24 cellular contexts compared by ENCODE assay signal in genomic region chr3:58158427-58159153, GRCh38. TPM values are rescaled to one million over a fixed set of nuclear protein-coding genes. Genes with fewer than 3 reads are reported as not detected.
DNase-seq lines count a peak whose midpoint lies in the region; ATAC-seq, FAIRE-seq and TF ChIP-seq lines count a peak whose summit lies in the region.
"Had no signal": no experiment of that assay in that cellular context is flagged by ENCODE, and none has a peak within 500 bp of the region (broad histone marks: within the 10 kb centered on the region; RNA-seq: fewer than 3 reads in every experiment).

No MANE protein-coding gene starts in this region.

- no peaks in the 10 kb centered on the region for H3K27me3 Mint-ChIP-seq in astrocyte (ENCODE audit: low read depth, unreplicated experiment)
- H3K27me3 Mint-ChIP-seq: CD4-positive, CD25-positive, alpha-beta regulatory T cell had no signal

- peaks cover 100% of the 10 kb centered on the region for H3K36me3 ChIP-seq in RWPE2 (ENCODE audit: low read depth)
- H3K36me3 ChIP-seq in astrocyte (ENCODE audit: insufficient read depth, low read length), result peaks cover 65% of the 10 kb centered on the region
- peaks cover 8% of the 10 kb centered on the region for H3K36me3 ChIP-seq in hepatocyte (replicated peaks; ENCODE audit: insufficient read depth, low read depth)
- peaks cover 7 to 23% of the 10 kb centered on the region in 2 donors for H3K36me3 ChIP-seq in thyroid gland

- no peak overlapping the region for H3K9ac ChIP-seq in astrocyte (ENCODE audit: low read length)

- H3K4me3 Mint-ChIP-seq in astrocyte (ENCODE audit: unreplicated experiment), result no peak overlapping the region
- H3K4me3 Mint-ChIP-seq: CD4-positive, CD25-positive, alpha-beta regulatory T cell; GM23338 had no signal

- intact Hi-C loops in thyroid gland (cut with DNase I), result loop anchor here (5.0 kb wide), 1 partner anchor 36 kb away; no protein-coding TSS in a partner anchor

- H3K79me2 ChIP-seq in astrocyte (ENCODE audit: insufficient read depth, low read length), result no peaks in the 10 kb centered on the region
- no peaks in the 10 kb centered on the region for H3K79me2 ChIP-seq in hepatocyte

- H3K4me3 ChIP-seq in RWPE2 (ENCODE audit: severe bottlenecking), result no peak overlapping the region
- H3K4me3 ChIP-seq in astrocyte (ENCODE audit: insufficient read depth, low read depth, low read length), result no peak overlapping the region
- H3K4me3 ChIP-seq in hepatocyte, result no peak overlapping the region
- no peak overlapping the region for H3K4me3 ChIP-seq in thyroid gland (replicated peaks in 1 of 3)
- H3K4me3 ChIP-seq: GM23338 had no signal

- WGBS in hepatocyte (ENCODE audit: low lambda C conversion rate, missing lambda C conversion rate), result 89% methylated on average over 7 of the region's 7 CpGs
- WGBS in thyroid gland, 2 donors, result 89 to 90% methylated on average over 7 of the region's 7 CpGs

- peak in 1 of 2 donors; percentile 6 for TF ChIP-seq POLR2A in thyroid gland (IDR thresholded peaks at IDR 0.05)

- peaks cover 28% of the 10 kb centered on the region for H3K4me1 ChIP-seq in RWPE2 (ENCODE audit: insufficient read depth, poor library complexity, severe bottlenecking)
- H3K4me1 ChIP-seq in astrocyte (ENCODE audit: insufficient read depth, low read length), result peaks cover 13% of the 10 kb centered on the region
- peaks cover 16% of the 10 kb centered on the region for H3K4me1 ChIP-seq in hepatocyte (ENCODE audit: insufficient read depth)
- peaks cover 31 to 34% of the 10 kb centered on the region in 2 donors for H3K4me1 ChIP-seq in thyroid gland

- no peaks in the 10 kb centered on the region for H3K9me2 ChIP-seq in hepatocyte (replicated peaks; ENCODE audit: insufficient read depth)

- H4K20me1 ChIP-seq in astrocyte (ENCODE audit: insufficient read depth, low read length), result peaks cover 18% of the 10 kb centered on the region
- no peaks in the 10 kb centered on the region for H4K20me1 ChIP-seq in hepatocyte (ENCODE audit: insufficient read depth, poor library complexity, severe bottlenecking)

- peaks cover 8% of the 10 kb centered on the region for H3K4me1 Mint-ChIP-seq in astrocyte (ENCODE audit: low read depth, unreplicated experiment)
- H3K4me1 Mint-ChIP-seq: CD4-positive, CD25-positive, alpha-beta regulatory T cell; GM23338 had no signal

- H3K4me2 ChIP-seq in astrocyte (ENCODE audit: low read length), result no peak overlapping the region
- H3K4me2 ChIP-seq in hepatocyte, result peak overlapping the region; percentile 32
- H3K4me2 ChIP-seq: GM23338 had no signal

- ATAC-seq in RWPE2 (ENCODE audit: low read depth) (no peak), GM19324 (IDR thresholded peaks at IDR 0.05; ENCODE audit: low FRiP score, unreplicated experiment) (no peak), HG02970 (IDR thresholded peaks at IDR 0.05; ENCODE audit: low FRiP score, unreplicated experiment) (no peak)
- ATAC-seq: GM23338 had no signal

- H3K27me3 ChIP-seq in RWPE2 (ENCODE audit: insufficient read depth, poor library complexity, severe bottlenecking) (no peaks in the 10 kb centered on the region), astrocyte (ENCODE audit: insufficient read depth, low read length) (no peaks in the 10 kb centered on the region), hepatocyte (no peaks in the 10 kb centered on the region), thyroid gland (no peaks in the 10 kb centered on the region)

- H3K9me3 ChIP-seq in RWPE2 (ENCODE audit: severe bottlenecking), result no peaks in the 10 kb centered on the region
- H3K9me3 ChIP-seq in astrocyte (ENCODE audit: insufficient read depth, low read depth, low read length), result no peaks in the 10 kb centered on the region
- H3K9me3 ChIP-seq in hepatocyte (ENCODE audit: low read depth), result no peaks in the 10 kb centered on the region
- H3K9me3 ChIP-seq in thyroid gland, result no peaks in the 10 kb centered on the region

- peaks cover 43% of the 10 kb centered on the region for H3K36me3 Mint-ChIP-seq in astrocyte (ENCODE audit: low read depth, unreplicated experiment)

- H3K9me3 Mint-ChIP-seq in astrocyte (ENCODE audit: unreplicated experiment), result no peaks in the 10 kb centered on the region
- H3K9me3 Mint-ChIP-seq: CD4-positive, CD25-positive, alpha-beta regulatory T cell; GM23338 had no signal

- FAIRE-seq in astrocyte (lab: Jason Lieb, UNC), result no peak
- FAIRE-seq: GM12891 had no signal

- no peak overlapping the region for H2AFZ ChIP-seq in astrocyte (ENCODE audit: low read depth, low read length)
- H2AFZ ChIP-seq in hepatocyte, result no peak overlapping the region
- H2AFZ ChIP-seq: GM23338 had no signal

- no peak for DNase-seq in RWPE2 (ENCODE audit: low spot score)
- DNase-seq in astrocyte (ENCODE audit: low read depth), result no peak
- no peak for DNase-seq in hepatocyte (ENCODE audit: low spot score)
- DNase-seq in thyroid gland, result no peak
- DNase-seq in AG20443 (ENCODE audit: low spot score), result no peak
- DNase-seq: CD4-positive, CD25-positive, alpha-beta regulatory T cell; COR-L47; DND-41; HCEC 1CT; KG1; NCI-H1105; NCI-H2081; NCI-H446; NCI-H526 treated with DMSO at 0.1 percent for 48 hours; Right ventricle myocardium superior had no signal

- H3K27ac ChIP-seq in RWPE2 (ENCODE audit: poor library complexity, severe bottlenecking) (peak overlapping the region; percentile 92), astrocyte (ENCODE audit: low read depth, low read length) (no peak overlapping the region), hepatocyte (peak overlapping the region; percentile 74), thyroid gland (peak overlapping the region in 2 of 3 donors; percentile 12 to 79)
- H3K27ac ChIP-seq: HL-60 had no signal

- TF ChIP-seq CTCF in RWPE2 (IDR thresholded peaks at IDR 0.05; ENCODE audit: poor library complexity, severe bottlenecking) (no peak), astrocyte (IDR thresholded peaks at IDR 0.05; ENCODE audit: insufficient read depth, low read depth, low read length) (no peak), hepatocyte (IDR thresholded peaks at IDR 0.05; ENCODE audit: poor library complexity) (no peak), thyroid gland (IDR thresholded peaks at IDR 0.05) (no peak)

- H3K27ac Mint-ChIP-seq in astrocyte (ENCODE audit: unreplicated experiment), result peak overlapping the region; percentile 41

RNA-seq across cellular contexts. Expression of gene DNASE1L3, which starts 52.2 kb away (rescaled TPM):
- total RNA-seq in astrocyte (not detected in 2 replicates), hepatocyte (0.48 and 0.97 TPM in 2 replicates), thyroid gland (10 to 100 TPM in 3 of 4 donors, 1 to 10 TPM in 1; 5.7 to 53.3 (median 14.1) TPM)
- polyA plus RNA-seq in hepatocyte, result 0.99 and 1.8 TPM in 2 replicates
- total RNA-seq: A673; CD4-positive, CD25-positive, alpha-beta regulatory T cell; G401; GM23338; HT-29 had no signal
- polyA plus RNA-seq: BJ, GM23338 had no signal
